15 cellular contexts compared by ENCODE assay signal in the genomic region with DNA sequence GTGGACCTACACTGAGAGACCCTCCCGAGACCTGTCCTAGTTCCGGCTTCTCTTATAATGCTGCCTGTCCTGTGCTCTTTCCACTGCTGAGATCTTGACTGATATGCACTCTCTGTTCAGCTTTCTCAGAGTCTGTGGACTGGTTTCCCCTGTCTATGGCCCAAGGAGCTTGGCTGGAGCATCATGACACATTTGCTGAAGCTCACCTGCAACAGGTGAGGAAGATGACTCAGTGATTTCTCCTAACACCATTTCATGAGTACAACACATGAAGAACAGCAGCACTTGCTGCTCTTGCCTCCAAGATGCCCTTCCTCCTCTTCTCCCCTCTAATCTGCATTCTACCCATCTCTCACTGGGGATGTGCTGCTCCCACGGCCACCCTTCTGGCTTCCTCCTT.
DNase-seq lines count a peak whose midpoint lies in the region; ATAC-seq and TF ChIP-seq lines count a peak whose summit lies in the region.
"Had no signal": no experiment of that assay in that cellular context is flagged by ENCODE, and none has a peak within 500 bp of the region (broad histone marks: within the 10 kb centered on the region; RNA-seq: fewer than 3 reads in every experiment).

No MANE protein-coding gene starts in this region.

- peaks cover 12% of the 10 kb centered on the region for H3K4me1 Mint-ChIP-seq in GM23338
- peaks cover 11% of the 10 kb centered on the region for H3K4me1 Mint-ChIP-seq in progenitor cell of endocrine pancreas (ENCODE audit: low read depth)

- no peak overlapping the region for H3K4me2 ChIP-seq in GM23338
- no peak overlapping the region for H3K4me2 ChIP-seq in smooth muscle cell
- no peak overlapping the region for H3K4me2 ChIP-seq in hepatocyte
- H3K4me2 ChIP-seq: KMS-11 had no signal

- H3K27ac Mint-ChIP-seq in GM23338 (peak overlapping the region; percentile 40; the same call in 1 of the 2 replicates), progenitor cell of endocrine pancreas (no peak overlapping the region)

- no peaks in the 10 kb centered on the region for H3K27me3 ChIP-seq in GM23338 (ENCODE audit: insufficient read depth)
- H3K27me3 ChIP-seq in RWPE2 (ENCODE audit: insufficient read depth, poor library complexity, severe bottlenecking) = no peaks in the 10 kb centered on the region
- H3K27me3 ChIP-seq in foreskin keratinocyte = no peaks in the 10 kb centered on the region
- no peaks in the 10 kb centered on the region for H3K27me3 ChIP-seq in smooth muscle cell (ENCODE audit: low read depth)
- H3K27me3 ChIP-seq in hepatocyte = no peaks in the 10 kb centered on the region

- no peaks in the 10 kb centered on the region for H3K9me3 Mint-ChIP-seq in GM23338
- H3K9me3 Mint-ChIP-seq in progenitor cell of endocrine pancreas (ENCODE audit: low read depth) = peaks cover 5% of the 10 kb centered on the region

- H3K9me2 ChIP-seq in GM23338 (ENCODE audit: insufficient read depth) = peaks cover 3% of the 10 kb centered on the region; the same call in 1 of the 2 replicates
- H3K9me2 ChIP-seq in hepatocyte (replicated peaks; ENCODE audit: insufficient read depth) = no peaks in the 10 kb centered on the region

- H2AFZ ChIP-seq in GM23338 (no peak overlapping the region), smooth muscle cell (ENCODE audit: low read depth) (no peak overlapping the region), hepatocyte (no peak overlapping the region)

- no peaks in the 10 kb centered on the region for H3K9me3 ChIP-seq in RWPE2 (ENCODE audit: severe bottlenecking)
- H3K9me3 ChIP-seq in smooth muscle cell (replicated peaks; ENCODE audit: low read depth) = no peaks in the 10 kb centered on the region
- H3K9me3 ChIP-seq in hepatocyte (ENCODE audit: low read depth) = no peaks in the 10 kb centered on the region

- no peak for ATAC-seq in GM23338
- peak; percentile 34; the same call in 1 of the 3 replicates for ATAC-seq in RWPE2 (ENCODE audit: low read depth)
- peak; percentile 88 for ATAC-seq in foreskin keratinocyte
- ATAC-seq in GM18861 (IDR thresholded peaks at IDR 0.05; ENCODE audit: unreplicated experiment) = no peak

- H4K20me1 ChIP-seq in GM23338 (replicated peaks; ENCODE audit: insufficient read depth) = no peaks in the 10 kb centered on the region
- no peaks in the 10 kb centered on the region for H4K20me1 ChIP-seq in smooth muscle cell (ENCODE audit: low read depth)
- no peaks in the 10 kb centered on the region for H4K20me1 ChIP-seq in hepatocyte (ENCODE audit: insufficient read depth, poor library complexity, severe bottlenecking)

- H3K27me3 Mint-ChIP-seq in GM23338 (ENCODE audit: insufficient read depth, low read depth, poor library complexity) = no peaks in the 10 kb centered on the region
- no peaks in the 10 kb centered on the region for H3K27me3 Mint-ChIP-seq in progenitor cell of endocrine pancreas

- no peak overlapping the region for H3K9ac ChIP-seq in smooth muscle cell (ENCODE audit: low read depth)
- H3K9ac ChIP-seq: KMS-11 had no signal

- H3F3A ChIP-seq in GM23338 (replicated peaks; ENCODE audit: low read depth) (no peaks in the 10 kb centered on the region), smooth muscle cell (ENCODE audit: low read depth) (peaks cover 4% of the 10 kb centered on the region)

- 92% methylated on average over 3 of the region's 3 CpGs for WGBS in smooth muscle cell (ENCODE audit: low lambda C conversion rate)
- WGBS in hepatocyte (ENCODE audit: low lambda C conversion rate, missing lambda C conversion rate) = 86% methylated on average over 3 of the region's 3 CpGs

- no peaks in the 10 kb centered on the region for H3K79me2 ChIP-seq in GM23338 (replicated peaks; ENCODE audit: insufficient read depth)
- H3K79me2 ChIP-seq in smooth muscle cell (ENCODE audit: low read depth) = no peaks in the 10 kb centered on the region
- no peaks in the 10 kb centered on the region for H3K79me2 ChIP-seq in hepatocyte

- H3K4me1 ChIP-seq in GM23338 (ENCODE audit: insufficient read depth) = peaks cover 10% of the 10 kb centered on the region
- H3K4me1 ChIP-seq in RWPE2 (ENCODE audit: insufficient read depth, poor library complexity, severe bottlenecking) = peaks cover 13% of the 10 kb centered on the region
- peaks cover 24% of the 10 kb centered on the region for H3K4me1 ChIP-seq in foreskin keratinocyte
- H3K4me1 ChIP-seq in smooth muscle cell (ENCODE audit: low read depth) = no peaks in the 10 kb centered on the region
- no peaks in the 10 kb centered on the region for H3K4me1 ChIP-seq in hepatocyte (ENCODE audit: insufficient read depth)

- no peak for TF ChIP-seq CTCF in GM23338 (conservative IDR thresholded peaks at IDR 0.05; ENCODE audit: low read depth in 2 of 2)
- no peak for TF ChIP-seq CTCF in RWPE2 (IDR thresholded peaks at IDR 0.05; ENCODE audit: poor library complexity, severe bottlenecking)
- TF ChIP-seq CTCF in foreskin keratinocyte (conservative IDR thresholded peaks at IDR 0.05) = no peak
- no peak for TF ChIP-seq CTCF in smooth muscle cell (IDR thresholded peaks at IDR 0.05; ENCODE audit: borderline replicate concordance, insufficient read depth, poor library complexity, severe bottlenecking)
- TF ChIP-seq CTCF in hepatocyte (IDR thresholded peaks at IDR 0.05; ENCODE audit: poor library complexity) = no peak
- TF ChIP-seq CTCF in progenitor cell of endocrine pancreas (IDR thresholded peaks at IDR 0.05; ENCODE audit: unreplicated experiment) = no peak

- H3K4me3 Mint-ChIP-seq in GM23338 (no peak overlapping the region), progenitor cell of endocrine pancreas (ENCODE audit: low read depth) (no peak overlapping the region)

- H3K36me3 Mint-ChIP-seq in GM23338 (ENCODE audit: low read depth) = no peaks in the 10 kb centered on the region
- H3K36me3 Mint-ChIP-seq in progenitor cell of endocrine pancreas (ENCODE audit: insufficient read depth) = peaks cover 2% of the 10 kb centered on the region

- H3K27ac ChIP-seq in GM23338 (ENCODE audit: low read depth) (no peak overlapping the region), RWPE2 (ENCODE audit: poor library complexity, severe bottlenecking) (no peak overlapping the region), foreskin keratinocyte (no peak overlapping the region), smooth muscle cell (ENCODE audit: low read depth) (peak overlapping the region; percentile 55), hepatocyte (no peak overlapping the region)
- H3K27ac ChIP-seq: C4-2B, KMS-11 had no signal

- H3K4me3 ChIP-seq in GM23338 (no peak overlapping the region), RWPE2 (ENCODE audit: severe bottlenecking) (no peak overlapping the region), smooth muscle cell (no peak overlapping the region), hepatocyte (no peak overlapping the region)

- DNase-seq in GM23338 (ENCODE audit: low spot score) (no peak), RWPE2 (ENCODE audit: low spot score) (no peak), foreskin keratinocyte (peak; percentile 33 to 71), smooth muscle cell (lab: John Stamatoyannopoulos, UW; ENCODE audit: unreplicated experiment) (no peak), hepatocyte (ENCODE audit: low spot score) (no peak), progenitor cell of endocrine pancreas (ENCODE audit: low spot score, unreplicated experiment) (no peak)
- DNase-seq: NCI-H1048, NCI-H1436, NCI-H1930, NCI-H345, NCI-H526, RPMI8226 had no signal

- H3K36me3 ChIP-seq in GM23338 (ENCODE audit: insufficient read depth) = no peaks in the 10 kb centered on the region; the same call in 1 of the 2 replicates
- H3K36me3 ChIP-seq in RWPE2 (ENCODE audit: low read depth) = 0 out of 2 replicates have a peak, but pooled peaks cover 8% of the 10 kb centered on the region
- peaks cover 43% of the 10 kb centered on the region for H3K36me3 ChIP-seq in smooth muscle cell (ENCODE audit: low read depth)
- peaks cover 4% of the 10 kb centered on the region for H3K36me3 ChIP-seq in hepatocyte (replicated peaks; ENCODE audit: insufficient read depth, low read depth)

TF ChIP-seq in GM23338, 12 proteins besides CTCF, POLR2A, EP300 and RAD21 (continues in another document):
- no peak for TF ChIP-seq ZNF331 (CRISPR knock-in tag; IDR thresholded peaks at IDR 0.05; ENCODE audit: low read depth)
- TF ChIP-seq POLR2AphosphoS5 (IDR thresholded peaks at IDR 0.05; ENCODE audit: low read depth) = no peak
- TF ChIP-seq EZH2phosphoT487 (IDR thresholded peaks at IDR 0.05; ENCODE audit: unreplicated experiment) = no peak
- no peak for TF ChIP-seq EZH2 (IDR thresholded peaks at IDR 0.05; ENCODE audit: low read depth, unreplicated experiment)
- no peak for TF ChIP-seq CREB1 (CRISPR knock-in tag; IDR thresholded peaks at IDR 0.05; ENCODE audit: low read depth)
- TF ChIP-seq ZNF114 (CRISPR knock-in tag; IDR thresholded peaks at IDR 0.05) = no peak
- TF ChIP-seq STAT1 (IDR thresholded peaks at IDR 0.05; ENCODE audit: unreplicated experiment) = no peak
- TF ChIP-seq NANOG (IDR thresholded peaks at IDR 0.05; ENCODE audit: borderline replicate concordance) = no peak

Comparison
In these comparisons a context has a peak if more than half of its experiments do, and no peak if none do; other contexts are left out.
1. ATAC-seq: peak in RWPE2 (single experiment) and foreskin keratinocyte (single experiment); none in GM23338 (single experiment) and GM18861 (single experiment).
2. DNase-seq: peak in foreskin keratinocyte (2 of 2); none in GM23338 (single experiment), RWPE2 (single experiment), smooth muscle cell (single experiment), hepatocyte (single experiment) and progenitor cell of endocrine pancreas (single experiment).